14 cellular contexts compared by ENCODE assay signal in genomic region chr1:95139039-95139438, GRCh38. TPM values are rescaled to one million over a fixed set of nuclear protein-coding genes. Genes with fewer than 3 reads are reported as not detected.
A peak's percentile ranks its signal among the peaks of the same experiment; 100 is the strongest.
DNase-seq lines count a peak whose midpoint lies in the region; ATAC-seq and TF ChIP-seq lines count a peak whose summit lies in the region.
"Had no signal": no experiment of that assay in that cellular context is flagged by ENCODE, and none has a peak within 500 bp of the region (broad histone marks: within the 10 kb centered on the region; RNA-seq: fewer than 3 reads in every experiment).

No MANE protein-coding gene starts in this region.

- POLR2A ChIA-PET in HEK293 (lab: Yijun Ruan, JAX) (interaction anchor here (0.6 kb wide), 2 partner anchors 25 to 97 kb away, joined by 4 to 5 read pairs; no protein-coding TSS in a partner anchor), SK-N-SH (lab: Yijun Ruan, JAX) (no interaction called here)

- H4K20me1 ChIP-seq in SK-N-SH (ENCODE audit: insufficient read depth), result no peaks in the 10 kb centered on the region
- H4K20me1 ChIP-seq: BLaER1 had no signal

- WGBS in thyroid gland, 2 donors, result 91 to 98% methylated on average over 1 of the region's 1 CpG
- WGBS in SK-N-SH (ENCODE audit: low lambda C conversion rate), result 100% methylated on average over 1 of the region's 1 CpG

- H3K36me3 ChIP-seq in HEK293 (ENCODE audit: control insufficient read depth in 2 of 2, insufficient read depth in 1 of 2, low read length in 2 of 2) (peaks cover 0 to 5% of the 10 kb centered on the region in 2 experiments; a peak in 1 of 3 replicates), RWPE2 (ENCODE audit: low read depth) (no peaks in the 10 kb centered on the region), thyroid gland (no peaks in the 10 kb centered on the region), SK-N-SH (replicated peaks in 1 of 2; ENCODE audit: control insufficient read depth in 1 of 2, insufficient read depth in 2 of 2, low read length in 1 of 2) (no peaks in the 10 kb centered on the region)
- H3K36me3 ChIP-seq: BLaER1, HAP-1 had no signal

- ATAC-seq in RWPE2 (ENCODE audit: low read depth) (peak; percentile 53; the same call in 1 of the 3 replicates), left lobe of liver (peak; percentile 25)

- intact Hi-C loops in thyroid gland (cut with DNase I), result no loop called here

- H3K4me2 ChIP-seq in SK-N-SH, result no peak overlapping the region
- H3K4me2 ChIP-seq: BLaER1 had no signal

- H3K27me3 ChIP-seq in RWPE2 (ENCODE audit: insufficient read depth, poor library complexity, severe bottlenecking) (no peaks in the 10 kb centered on the region), thyroid gland (no peaks in the 10 kb centered on the region), SK-N-SH (ENCODE audit: insufficient read depth) (no peaks in the 10 kb centered on the region)
- H3K27me3 ChIP-seq: BLaER1 had no signal

- H3K4me1 ChIP-seq in HEK293 (ENCODE audit: control insufficient read depth, insufficient read depth, low read length) (no peaks in the 10 kb centered on the region), RWPE2 (ENCODE audit: insufficient read depth, poor library complexity, severe bottlenecking) (no peaks in the 10 kb centered on the region), thyroid gland (no peaks in the 10 kb centered on the region), SK-N-SH (ENCODE audit: control insufficient read depth in 1 of 2, insufficient read depth in 2 of 2, low read depth in 1 of 2, low read length in 1 of 2) (no peaks in the 10 kb centered on the region; a peak in 1 of 4 replicates)
- H3K4me1 ChIP-seq: BLaER1, HAP-1 had no signal

- TF ChIP-seq EP300 in SK-N-SH (IDR thresholded peaks at IDR 0.05; ENCODE audit: borderline replicate concordance in 1 of 2, low read depth in 1 of 2, low read length in 1 of 2), result no peak

- CTCF ChIA-PET in HEK293 (lab: Yijun Ruan, JAX) (interaction anchor here (0.6 kb wide), 1 partner anchor 9 kb away, joined by 3 read pairs; no protein-coding TSS in a partner anchor), SK-N-SH (lab: Yijun Ruan, JAX) (interaction anchor here (1.0 kb wide), 2 partner anchors 79 to 95 kb away, joined by 3 read pairs; partner anchors contain the start of gene RWDD3)

- H3K9me3 ChIP-seq in HEK293 (ENCODE audit: control insufficient read depth, insufficient read depth, low read depth, low read length) (no peaks in the 10 kb centered on the region), RWPE2 (ENCODE audit: severe bottlenecking) (no peaks in the 10 kb centered on the region), thyroid gland (no peaks in the 10 kb centered on the region), SK-N-SH (no peaks in the 10 kb centered on the region)
- H3K9me3 ChIP-seq: BLaER1, HAP-1 had no signal

- no peaks in the 10 kb centered on the region for H3K79me2 ChIP-seq in SK-N-SH (ENCODE audit: insufficient read depth)

- H3K9me2 ChIP-seq in SK-N-SH, result no peaks in the 10 kb centered on the region

- TF ChIP-seq CTCF in HEK293 (tag by site-specific recombination; IDR thresholded peaks at IDR 0.05), result no peak
- no peak for TF ChIP-seq CTCF in RWPE2 (IDR thresholded peaks at IDR 0.05; ENCODE audit: poor library complexity, severe bottlenecking)
- TF ChIP-seq CTCF in epithelial cell of esophagus (IDR thresholded peaks at IDR 0.05; ENCODE audit: insufficient read depth, low read depth, low read length, missing control alignments), result no peak
- no peak for TF ChIP-seq CTCF in thyroid gland (IDR thresholded peaks at IDR 0.05)
- TF ChIP-seq CTCF in SK-N-SH (IDR thresholded peaks at IDR 0.05), result no peak

- H3K27ac ChIP-seq in HEK293 (ENCODE audit: extremely low read depth, low read depth, low read length) (no peak overlapping the region), RWPE2 (ENCODE audit: poor library complexity, severe bottlenecking) (no peak overlapping the region), thyroid gland (no peak overlapping the region), SK-N-SH (ENCODE audit: low read depth in 2 of 2, low read length in 1 of 2) (no peak overlapping the region)
- H3K27ac ChIP-seq: BLaER1 had no signal

- no peak for DNase-seq in RWPE2 (ENCODE audit: low spot score)
- peak; percentile 79 for DNase-seq in epithelial cell of esophagus (ENCODE audit: low read depth)
- DNase-seq in left lobe of liver (ENCODE audit: low spot score), result no peak
- DNase-seq in thyroid gland, result no peak
- DNase-seq in GM03348 (ENCODE audit: low spot score), result no peak
- DNase-seq in SK-N-SH, result no peak
- DNase-seq: AML-193; CD4-positive, CD25-positive, alpha-beta regulatory T cell; DMS79 treated with DMSO at 0.1 percent for 48 hours; EL; KBM-7 had no signal

- no peak for TF ChIP-seq RAD21 in SK-N-SH (IDR thresholded peaks at IDR 0.05; ENCODE audit: low read length)

- no peak overlapping the region for H2AFZ ChIP-seq in SK-N-SH (ENCODE audit: low read depth)

- no peaks in the 10 kb centered on the region for H3F3A ChIP-seq in SK-N-SH (replicated peaks; ENCODE audit: insufficient read depth)

- H3K4me3 ChIP-seq in HEK293 (ENCODE audit: low read depth, low read length) (no peak overlapping the region), RWPE2 (ENCODE audit: severe bottlenecking) (no peak overlapping the region), epithelial cell of esophagus (ENCODE audit: low read length) (no peak overlapping the region), thyroid gland (replicated peaks in 1 of 3) (no peak overlapping the region), SK-N-SH (ENCODE audit: low read depth in 2 of 2, low read length in 1 of 2) (no peak overlapping the region)
- H3K4me3 ChIP-seq: BLaER1, HAP-1 had no signal

- no peak for TF ChIP-seq POLR2A in thyroid gland (IDR thresholded peaks at IDR 0.05)

- H3K9ac ChIP-seq in SK-N-SH, result no peak overlapping the region
- H3K9ac ChIP-seq: BLaER1 had no signal

TF ChIP-seq in HEK293, 187 proteins besides CTCF, POLR2A, EP300 and RAD21:
- TF ChIP-seq ZNF362 (tag by site-specific recombination; IDR thresholded peaks at IDR 0.05) (0 out of 2 replicates have a peak, but pooled peaks have one; percentile 59), SCRT1 (tag by site-specific recombination; IDR thresholded peaks at IDR 0.05; ENCODE audit: borderline replicate concordance) (no peak)

TF ChIP-seq in SK-N-SH, 30 proteins besides CTCF, POLR2A, EP300 and RAD21:
- no peak for TF ChIP-seq ELF1 (IDR thresholded peaks at IDR 0.05)
- no peak for TF ChIP-seq SMC3 (IDR thresholded peaks at IDR 0.05; ENCODE audit: low read depth, low read length)
- TF ChIP-seq YY1 (IDR thresholded peaks at IDR 0.05; ENCODE audit: low read depth), result no peak
- no peak for TF ChIP-seq NRF1 (IDR thresholded peaks at IDR 0.05; ENCODE audit: low read depth, low read length)

RNA-seq across cellular contexts. Expression of gene TLCD4, which starts 21.9 kb away (rescaled TPM):
- 174 TPM for total RNA-seq in left lobe of liver
- total RNA-seq in thyroid gland, result 10 to 100 TPM; 12.6 to 30.6 (median 24.0) TPM
- 0.69 and 0.96 TPM in 2 replicates for polyA plus RNA-seq in SK-N-SH (2012; rRNA removed)
- polyA plus RNA-seq in SK-N-SH (2012; cell fraction: cytosol; rRNA removed), result 1.3 and 1.6 TPM in 2 replicates
- polyA plus RNA-seq in SK-N-SH (2012; cell fraction: nucleus; rRNA removed), result 0.26 and 0.60 TPM in 2 replicates
- total RNA-seq: CD4-positive, CD25-positive, alpha-beta regulatory T cell had no signal
